Comparison of ENCODE assay signal across 9 cellular contexts in genomic region chr17:71237903-71238538, GRCh38.
DNase-seq lines count a peak whose midpoint lies in the region; ATAC-seq, FAIRE-seq and TF ChIP-seq lines count a peak whose summit lies in the region.
"Had no signal": no experiment of that assay in that cellular context is flagged by ENCODE, and none has a peak within 500 bp of the region (broad histone marks: within the 10 kb centered on the region; RNA-seq: fewer than 3 reads in every experiment).

No MANE protein-coding gene starts in this region.

- H3K4me3 Mint-ChIP-seq in T-cell: no peak overlapping the region
- H3K4me3 Mint-ChIP-seq in activated T-helper 2 cell treated with anti-CD3 and anti-CD28 coated beads, Interferon-gamma antibody, Interleukin-2, Interleukin-4, amounts not matched to agents 10 μg/mL and 5 μg/mL and 100 μg/mL, durations not matched to agents 14 hours and 24 hours and 36 hours (ENCODE audit: low read depth): no peak overlapping the region

- BruUV-seq in PC-9 (replicated peaks; lab: Mats Ljungman, UMichigan): no TSS peak

- CTCF ChIA-PET in PC-9 (lab: Charles Lee) (interaction anchor here (0.6 kb wide), 1 partner anchor 256 kb away, joined by 4 read pairs; no protein-coding TSS in a partner anchor), T-cell (lab: Charles Lee) (no interaction called here)

- ATAC-seq in GM21360 (IDR thresholded peaks at IDR 0.05; ENCODE audit: unreplicated experiment): no peak
- no peak for ATAC-seq in GM21367 (IDR thresholded peaks at IDR 0.05; ENCODE audit: unreplicated experiment)
- no peak for ATAC-seq in T-cell (replicated peaks in 1 of 4)

- no peaks in the 10 kb centered on the region for H3K4me1 ChIP-seq in PC-9 (replicated peaks; ENCODE audit: insufficient read depth)
- H3K4me1 ChIP-seq in hepatocyte (ENCODE audit: insufficient read depth): no peaks in the 10 kb centered on the region
- H3K4me1 ChIP-seq: adrenal gland had no signal

- intact Hi-C loops in PC-9 (cut with micrococcal nuclease; ENCODE audit: unreplicated experiment): loop anchor here (2.0 kb wide), 1 partner anchor 881 kb away; no protein-coding TSS in a partner anchor
- intact Hi-C loops in activated T-helper 2 cell treated with anti-CD3 and anti-CD28 coated beads, Interferon-gamma antibody, Interleukin-2, Interleukin-4, amounts not matched to agents 10 μg/mL and 5 μg/mL and 100 μg/mL, durations not matched to agents 14 hours and 24 hours and 36 hours (cut with micrococcal nuclease): no loop called here

- H3K4me3 ChIP-seq in AG09309 (ENCODE audit: control insufficient read depth, low read depth, low read length) (no peak overlapping the region), PC-9 (no peak overlapping the region), hepatocyte (no peak overlapping the region)
- H3K4me3 ChIP-seq: adrenal gland had no signal

- no peaks in the 10 kb centered on the region for H3K36me3 ChIP-seq in PC-9 (ENCODE audit: low read depth)
- no peaks in the 10 kb centered on the region for H3K36me3 ChIP-seq in hepatocyte (replicated peaks; ENCODE audit: insufficient read depth, low read depth)
- H3K36me3 ChIP-seq: adrenal gland had no signal

- H3K9me2 ChIP-seq in PC-9 (ENCODE audit: insufficient read depth) (no peaks in the 10 kb centered on the region), hepatocyte (replicated peaks; ENCODE audit: insufficient read depth) (no peaks in the 10 kb centered on the region)

- no peak overlapping the region for H3K27ac Mint-ChIP-seq in T-cell
- no peak overlapping the region for H3K27ac Mint-ChIP-seq in activated T-helper 2 cell treated with anti-CD3 and anti-CD28 coated beads, Interferon-gamma antibody, Interleukin-2, Interleukin-4, amounts not matched to agents 10 μg/mL and 5 μg/mL and 100 μg/mL, durations not matched to agents 14 hours and 24 hours and 36 hours

- H3K27me3 Mint-ChIP-seq in T-cell: no peaks in the 10 kb centered on the region
- H3K27me3 Mint-ChIP-seq in activated T-helper 2 cell treated with anti-CD3 and anti-CD28 coated beads, Interferon-gamma antibody, Interleukin-2, Interleukin-4, amounts not matched to agents 10 μg/mL and 5 μg/mL and 100 μg/mL, durations not matched to agents 14 hours and 24 hours and 36 hours (ENCODE audit: low read depth): no peaks in the 10 kb centered on the region

- no peaks in the 10 kb centered on the region for H3K36me3 Mint-ChIP-seq in T-cell
- no peaks in the 10 kb centered on the region for H3K36me3 Mint-ChIP-seq in activated T-helper 2 cell treated with anti-CD3 and anti-CD28 coated beads, Interferon-gamma antibody, Interleukin-2, Interleukin-4, amounts not matched to agents 10 μg/mL and 5 μg/mL and 100 μg/mL, durations not matched to agents 14 hours and 24 hours and 36 hours (ENCODE audit: low read depth)

- POLR2A ChIA-PET in PC-9 (lab: Charles Lee; ENCODE audit: unreplicated experiment): no interaction called here
- POLR2A ChIA-PET in T-cell (lab: Charles Lee): no interaction called here

- H3K27me3 ChIP-seq in PC-9 (ENCODE audit: insufficient read depth, low read depth): no peaks in the 10 kb centered on the region
- H3K27me3 ChIP-seq in hepatocyte: no peaks in the 10 kb centered on the region
- H3K27me3 ChIP-seq: adrenal gland had no signal

- H3K27ac ChIP-seq in PC-9 (no peak overlapping the region), hepatocyte (no peak overlapping the region)
- H3K27ac ChIP-seq: adrenal gland had no signal

- no peaks in the 10 kb centered on the region; the same call in 1 of the 2 replicates for H3K9me3 ChIP-seq in PC-9 (ENCODE audit: insufficient read depth, low read depth)
- no peaks in the 10 kb centered on the region for H3K9me3 ChIP-seq in hepatocyte (ENCODE audit: low read depth)
- H3K9me3 ChIP-seq: adrenal gland had no signal

- FAIRE-seq in HTR-8/SVneo (lab: Jason Lieb, UNC): peak; percentile 66

- H4K20me1 ChIP-seq in PC-9 (ENCODE audit: insufficient read depth): no peaks in the 10 kb centered on the region
- no peaks in the 10 kb centered on the region for H4K20me1 ChIP-seq in hepatocyte (ENCODE audit: insufficient read depth, poor library complexity, severe bottlenecking)

- no peaks in the 10 kb centered on the region for H3F3A ChIP-seq in PC-9 (ENCODE audit: insufficient read depth, low read depth)

- TF ChIP-seq CTCF in AG09309 (IDR thresholded peaks at IDR 0.05; ENCODE audit: control insufficient read depth, insufficient read depth, low read depth, low read length, missing control alignments) (peak; percentile 38), PC-9 (conservative IDR thresholded peaks at IDR 0.05) (0 out of 2 replicates have a peak, but pooled peaks have one; percentile 50), hepatocyte (IDR thresholded peaks at IDR 0.05; ENCODE audit: poor library complexity) (peak; percentile 34)

- no peaks in the 10 kb centered on the region for H3K4me1 Mint-ChIP-seq in T-cell
- no peaks in the 10 kb centered on the region for H3K4me1 Mint-ChIP-seq in activated T-helper 2 cell treated with anti-CD3 and anti-CD28 coated beads, Interferon-gamma antibody, Interleukin-2, Interleukin-4, amounts not matched to agents 10 μg/mL and 5 μg/mL and 100 μg/mL, durations not matched to agents 14 hours and 24 hours and 36 hours (ENCODE audit: low read depth)

- no peak overlapping the region for H2AFZ ChIP-seq in PC-9
- no peak overlapping the region for H2AFZ ChIP-seq in hepatocyte

- no peak overlapping the region for H3K4me2 ChIP-seq in PC-9
- no peak overlapping the region for H3K4me2 ChIP-seq in hepatocyte

- H3K9me3 Mint-ChIP-seq in T-cell: peaks cover 2 to 7% (median 2%) of the 10 kb centered on the region in 3 donors
- H3K9me3 Mint-ChIP-seq in activated T-helper 2 cell treated with anti-CD3 and anti-CD28 coated beads, Interferon-gamma antibody, Interleukin-2, Interleukin-4, amounts not matched to agents 10 μg/mL and 5 μg/mL and 100 μg/mL, durations not matched to agents 14 hours and 24 hours and 36 hours: peaks cover 13% of the 10 kb centered on the region

- 84% methylated on average over 1 of the region's 1 CpG for WGBS in hepatocyte (ENCODE audit: low lambda C conversion rate, missing lambda C conversion rate)

- DNase-seq in AG09309 (ENCODE audit: low read depth): peak; percentile 37
- peak; percentile 34 for DNase-seq in HTR-8/SVneo (ENCODE audit: insufficient read length, low spot score)
- DNase-seq in PC-9: peak in 1 of 2 experiments; percentile 35
- DNase-seq in hepatocyte (ENCODE audit: low spot score): peak; percentile 32
- DNase-seq in T-cell: no peak
- no peak for DNase-seq in activated T-helper 2 cell treated with anti-CD3 and anti-CD28 coated beads, Interferon-gamma antibody, Interleukin-2, Interleukin-4, amounts not matched to agents 10 μg/mL and 5 μg/mL and 100 μg/mL, durations not matched to agents 14 hours and 24 hours and 36 hours (ENCODE audit: low spot score)
- DNase-seq: adrenal gland had no signal

- no peaks in the 10 kb centered on the region for H3K79me2 ChIP-seq in PC-9 (ENCODE audit: low read depth)
- no peaks in the 10 kb centered on the region for H3K79me2 ChIP-seq in hepatocyte

Comparison
In these comparisons a context has a peak if more than half of its experiments do, and no peak if none do; other contexts are left out.
1. DNase-seq: peak in AG09309 (single experiment), HTR-8/SVneo (single experiment) and hepatocyte (single experiment); none in T-cell (0 of 34) and activated T-helper 2 cell treated with anti-CD3 and anti-CD28 coated beads, Interferon-gamma antibody, Interleukin-2, Interleukin-4, amounts not matched to agents 10 μg/mL and 5 μg/mL and 100 μg/mL, durations not matched to agents 14 hours and 24 hours and 36 hours (single experiment).
2. Peak in every context shown above with its lines, with median percentiles within 50 percentile points of each other: CTCF ChIP-seq.